ENCODE assay signal across 8 cellular contexts in genomic region chr5:32444191-32444945, GRCh38. TPM values are rescaled to one million over a fixed set of nuclear protein-coding genes. Genes with fewer than 3 reads are reported as not detected.
DNase-seq lines count a peak whose midpoint lies in the region; ATAC-seq and TF ChIP-seq lines count a peak whose summit lies in the region.

Gene ZFR (minus strand): TSS chr5:32444740. CDS start chr5:32444658, 82 bp downstream.

- H3K18ac ChIP-seq in H9 (ENCODE audit: insufficient read length, low read depth, low read length) = peak within 1 kb of the TSS; percentile 91

- H3K27me3 Mint-ChIP-seq in H9 (ENCODE audit: low read depth) (peaks cover 24% of the 10 kb centered on the region), nephron (ENCODE audit: low read depth) (no peaks in the 10 kb centered on the region)

- H2AFZ ChIP-seq in H9 (ENCODE audit: low read length) = no peak within 1 kb of the TSS

- peak within 1 kb of the TSS; percentile 84 for H3K9ac ChIP-seq in H9 (ENCODE audit: extremely low read depth, insufficient read length, low read length)

- H4K5ac ChIP-seq in H9 (ENCODE audit: insufficient read length, low read depth, low read length) = no peak within 1 kb of the TSS

- peaks cover 5% of the 10 kb centered on the region for H3K79me1 ChIP-seq in H9 (ENCODE audit: insufficient read depth, low read depth, low read length, poor library complexity, severe bottlenecking)

- H3K23ac ChIP-seq in H9 (ENCODE audit: insufficient read length, low read depth, low read length) = no peak within 1 kb of the TSS

- no peak for TF ChIP-seq CTCF in H9 (conservative IDR thresholded peaks at IDR 0.05)
- TF ChIP-seq CTCF in fibroblast of pulmonary artery (IDR thresholded peaks at IDR 0.05; ENCODE audit: low read length, missing control alignments) = no peak
- no peak for TF ChIP-seq CTCF in nephron (IDR thresholded peaks at IDR 0.05; ENCODE audit: unreplicated experiment in 3 of 3)

- H3K23me2 ChIP-seq in H9 (ENCODE audit: insufficient read length, low read depth, low read length, poor library complexity, severe bottlenecking) = peaks cover 11% of the 10 kb centered on the region

- H3K27ac Mint-ChIP-seq in H9 = peak within 1 kb of the TSS; percentile 90 to 97 (median 95)
- H3K27ac Mint-ChIP-seq in nephron = peak within 1 kb of the TSS; percentile 91 to 98 (median 96)

- no peak within 1 kb of the TSS for H2BK15ac ChIP-seq in H9 (ENCODE audit: low read depth, low read length)

- H3K27me3 ChIP-seq in H9 (ENCODE audit: insufficient read depth, low read length) = peaks cover 7% of the 10 kb centered on the region; the same call in 1 of the 2 replicates

- H4K91ac ChIP-seq in H9 (ENCODE audit: insufficient read length, low read depth, low read length) = no peak within 1 kb of the TSS

- no peaks in the 10 kb centered on the region for H4K20me1 ChIP-seq in H9 (ENCODE audit: control insufficient read depth, insufficient read depth, insufficient read length)

- no peak within 1 kb of the TSS for H2BK12ac ChIP-seq in H9 (ENCODE audit: insufficient read length, low read depth, low read length)

- no peak within 1 kb of the TSS for H2BK120ac ChIP-seq in H9 (ENCODE audit: low read depth, low read length, poor library complexity, severe bottlenecking)

- peak; percentile 92 for ATAC-seq in stimulated activated naive CD8-positive, alpha-beta T cell treated with anti-CD3 and anti-CD28 coated beads, Interleukin-15, Interleukin-2, amounts not matched to agents 100 U/mL and 50 U/mL, for 24 hours

- H3K9me3 Mint-ChIP-seq in H9 (no peaks in the 10 kb centered on the region), nephron (no peaks in the 10 kb centered on the region)

- no peak within 1 kb of the TSS for H2BK20ac ChIP-seq in H9 (ENCODE audit: low read depth, low read length, poor library complexity, severe bottlenecking)

- H3K4me1 Mint-ChIP-seq in H9 = peaks cover 26 to 37% of the 10 kb centered on the region in 2 experiments
- peaks cover 40% of the 10 kb centered on the region for H3K4me1 Mint-ChIP-seq in nephron

- H2AK5ac ChIP-seq in H9 (ENCODE audit: insufficient read length, low read length) = no peak within 1 kb of the TSS

- H3K4me3 Mint-ChIP-seq in H9 (peak within 1 kb of the TSS; percentile 85 to 99), nephron (peak within 1 kb of the TSS; percentile 94 to 98 (median 97))

- H3K56ac ChIP-seq in H9 (ENCODE audit: insufficient read length, low read depth, low read length) = no peak within 1 kb of the TSS

- H3K4me1 ChIP-seq in H9 (ENCODE audit: insufficient read depth, low read length) = peaks cover 5% of the 10 kb centered on the region; the same call in 1 of the 2 replicates

- TF ChIP-seq POLR2A in Raji (IDR thresholded peaks at IDR 0.05; ENCODE audit: insufficient read depth, low read depth, low read length) = peak; percentile 91

- peak; percentile 93 for DNase-seq in ELF-1 (ENCODE audit: low read depth, low spot score)
- DNase-seq in H9 = peak; percentile 93
- peak; percentile 87 for DNase-seq in M059J (ENCODE audit: low read depth)
- peak; percentile 89 for DNase-seq in activated T-helper 9 cell treated with anti-CD3 and anti-CD28 coated beads, Interleukin-2, amount 50 U/mL, for 16 hours (ENCODE audit: low read depth)
- peak; percentile 89 for DNase-seq in fibroblast of pulmonary artery (ENCODE audit: low read depth)
- DNase-seq in stimulated activated naive CD8-positive, alpha-beta T cell treated with anti-CD3 and anti-CD28 coated beads, Interleukin-15, Interleukin-2, amounts not matched to agents 100 U/mL and 50 U/mL, for 24 hours = peak; percentile 94

- no peaks in the 10 kb centered on the region for H3K9me3 ChIP-seq in H9 (ENCODE audit: control insufficient read depth, low read depth, low read length)

- H3K4ac ChIP-seq in H9 (ENCODE audit: low read depth, low read length) = no peak within 1 kb of the TSS

- no peak within 1 kb of the TSS for H3K27ac ChIP-seq in H9 (ENCODE audit: insufficient read length, low read depth, low read length)

- H3K14ac ChIP-seq in H9 (ENCODE audit: insufficient read depth, low read length) = peak within 1 kb of the TSS; percentile 96

- H3K36me3 Mint-ChIP-seq in H9 (ENCODE audit: insufficient read depth in 1 of 3, low read depth in 3 of 3) = peaks cover 4 to 9% (median 4%) of the 10 kb centered on the region in 3 experiments; a peak in 5 of 7 replicates
- H3K36me3 Mint-ChIP-seq in nephron (ENCODE audit: low read depth) = peaks cover 25% of the 10 kb centered on the region

- H3K4me3 ChIP-seq in fibroblast of pulmonary artery (replicated peaks; ENCODE audit: low read depth, low read length) = peak within 1 kb of the TSS; percentile 80

- H2BK5ac ChIP-seq in H9 (ENCODE audit: insufficient read length, low read length) = no peak within 1 kb of the TSS

- H3K4me2 ChIP-seq in H9 (ENCODE audit: insufficient read depth, insufficient read length, low read length) = peak within 1 kb of the TSS; percentile 92

- H4K8ac ChIP-seq in H9 (replicated peaks; ENCODE audit: insufficient read length, low read depth, low read length) = no peak within 1 kb of the TSS

- no CpG with 5 or more reads among the region's 81 CpGs for WGBS in H9 (ENCODE audit: extremely low coverage, insufficient read length, low lambda C conversion rate)

- H3K79me2 ChIP-seq in H9 (ENCODE audit: insufficient read depth, low read length) = peaks cover 15% of the 10 kb centered on the region; the same call in 1 of the 2 replicates

- H3T11ph ChIP-seq in H9 (ENCODE audit: low read length) = no peak within 1 kb of the TSS

RNA-seq across cellular contexts. Expression of gene ZFR, which starts in this region (rescaled TPM):
- total RNA-seq in H9 (2021) = 61.8 and 62.4 TPM in 2 replicates
- 46.6 and 66.8 TPM in 2 replicates for total RNA-seq in M059J (2014; rRNA removed; shearing (Covaris generic))
